Comparison of ENCODE assay signal across 8 cellular contexts in genomic region chr17:82065638-82066303, GRCh38. TPM values are rescaled to one million over a fixed set of nuclear protein-coding genes. Genes with fewer than 3 reads are reported as not detected.
DNase-seq lines count a peak whose midpoint lies in the region; ATAC-seq, FAIRE-seq and TF ChIP-seq lines count a peak whose summit lies in the region.

Gene DUS1L, minus strand, starts transcription at chr17:82065804. Its CDS starts 745 bp downstream, at chr17:82065059.

- H3K4me3 ChIP-seq in cardiac fibroblast (replicated peaks in 1 of 2; ENCODE audit: low read depth in 2 of 2, low read length in 2 of 2), result peak within 1 kb of the TSS; percentile 78 to 86
- H3K4me3 ChIP-seq in kidney (ENCODE audit: low read length in 2 of 2), result peak within 1 kb of the TSS; percentile 60 to 67

- peaks cover 11 to 18% of the 10 kb centered on the region in 2 donors for H3K4me1 ChIP-seq in kidney (ENCODE audit: control insufficient read depth in 1 of 2, insufficient read depth in 1 of 2, low read depth in 1 of 2, low read length in 2 of 2)

- POLR2A ChIA-PET in WTC11 (lab: Charles Lee), result no interaction called here

- in situ Hi-C loops in KBM-7 (cut with MboI; ENCODE audit: low pct_unique_long_range_greater_than_20kb, low sequenced_read_pairs), result no loop called here

- H3K9me3 ChIP-seq in kidney (ENCODE audit: control insufficient read depth in 1 of 2, low read length in 2 of 2), result no peaks in the 10 kb centered on the region

- no peak for TF ChIP-seq CTCF in CD14-positive monocyte (IDR thresholded peaks at IDR 0.05)
- TF ChIP-seq CTCF in WTC11 (IDR thresholded peaks at IDR 0.05), result no peak
- no peak for TF ChIP-seq CTCF in cardiac fibroblast (IDR thresholded peaks at IDR 0.05; ENCODE audit: low read depth, low read length)
- TF ChIP-seq CTCF in kidney (IDR thresholded peaks at IDR 0.05; ENCODE audit: borderline replicate concordance, extremely low read depth, insufficient read depth), result peak; percentile 15

- H3K4me3 Mint-ChIP-seq in CD14-positive monocyte (peak within 1 kb of the TSS; percentile 80 to 81), WTC11 (peak within 1 kb of the TSS; percentile 74)

- peaks cover 2 to 14% of the 10 kb centered on the region in 2 donors for H3K36me3 ChIP-seq in kidney (ENCODE audit: control insufficient read depth in 1 of 2, insufficient read depth in 2 of 2, low read length in 2 of 2)

- peak within 1 kb of the TSS; percentile 81 to 82 for H3K27ac ChIP-seq in kidney (ENCODE audit: low read depth in 2 of 2, low read length in 2 of 2)

- ATAC-seq in GM19324 (IDR thresholded peaks at IDR 0.05; ENCODE audit: low FRiP score, unreplicated experiment) (peak; percentile 77), WTC11 (peak; percentile 78), HG03196 (IDR thresholded peaks at IDR 0.05; ENCODE audit: unreplicated experiment) (no peak)

- H3K9me3 Mint-ChIP-seq in CD14-positive monocyte (peaks cover 0 to 2% (median 0%) of the 10 kb centered on the region in 7 donors), WTC11 (no peaks in the 10 kb centered on the region)

- CTCF ChIA-PET in WTC11 (lab: Charles Lee), result interaction anchor here (1.0 to 3.4 kb wide), 4 partner anchors 11 to 88 kb away, joined by 3 to 9 read pairs (median 6); no protein-coding TSS in a partner anchor

- H3K27ac Mint-ChIP-seq in CD14-positive monocyte (peak within 1 kb of the TSS in 6 of 7 donors; percentile 68 to 91 (median 86)), WTC11 (no peak within 1 kb of the TSS)

- H3K27me3 Mint-ChIP-seq in CD14-positive monocyte (ENCODE audit: low read depth in 3 of 3) (no peaks in the 10 kb centered on the region), WTC11 (ENCODE audit: low read depth) (peaks cover 2% of the 10 kb centered on the region; the same call in 1 of the 2 replicates)

- H3K9ac ChIP-seq in kidney (ENCODE audit: low read length in 2 of 2), result peak within 1 kb of the TSS; percentile 77

- no peak for DNase-seq in CD14-positive monocyte (ENCODE audit: low spot score)
- peak; percentile 45 for DNase-seq in KBM-7
- peak; percentile 60 for DNase-seq in WTC11 (ENCODE audit: low spot score)
- peak; percentile 54 to 67 for DNase-seq in cardiac fibroblast (ENCODE audit: low read depth in 2 of 2)
- DNase-seq in kidney, result peak; percentile 91
- peak; percentile 77 for DNase-seq in stimulated activated CD4-positive, alpha-beta T cell treated with anti-CD3 and anti-CD28 coated beads, Interleukin-15, amount 100 ng/mL, for 24 hours

- H3K36me3 Mint-ChIP-seq in CD14-positive monocyte (peaks cover 9 to 13% of the 10 kb centered on the region in 2 donors), WTC11 (no peaks in the 10 kb centered on the region)

- intact Hi-C loops in CD14-positive monocyte (cut with micrococcal nuclease), result loop anchor here in 1 of 2 donors (1.0 kb wide), 1 partner anchor 33 kb away; the partner anchor contains the start of gene FASN
- intact Hi-C loops in kidney (cut with DNase I), result no loop called here

- H3K4me1 Mint-ChIP-seq in CD14-positive monocyte (peaks cover 22% of the 10 kb centered on the region), WTC11 (0 out of 2 replicates have a peak, but pooled peaks cover 2% of the 10 kb centered on the region)

- FAIRE-seq in kidney (lab: Jason Lieb, UNC), result no peak

TF ChIP-seq in WTC11, 78 proteins besides CTCF, POLR2A, EP300 and RAD21 (continues in another document):
- TF ChIP-seq NR2C2 (CRISPR knock-in tag; IDR thresholded peaks at IDR 0.05) (peak; percentile 98), ZNF532 (CRISPR knock-in tag; IDR thresholded peaks at IDR 0.05; ENCODE audit: borderline replicate concordance) (no peak), ZNF219 (CRISPR knock-in tag; IDR thresholded peaks at IDR 0.05; ENCODE audit: borderline replicate concordance) (no peak), ZNF671 (CRISPR knock-in tag; IDR thresholded peaks at IDR 0.05) (no peak), GABPB1 (CRISPR knock-in tag; IDR thresholded peaks at IDR 0.05) (peak; percentile 90), ATF3 (CRISPR knock-in tag; conservative IDR thresholded peaks at IDR 0.05) (no peak), EMX1 (CRISPR knock-in tag; IDR thresholded peaks at IDR 0.05) (no peak), TCF7 (CRISPR knock-in tag; IDR thresholded peaks at IDR 0.05; ENCODE audit: low read depth) (no peak), PREB (CRISPR knock-in tag; IDR thresholded peaks at IDR 0.05; ENCODE audit: borderline replicate concordance) (no peak), FOXP1 (CRISPR knock-in tag; IDR thresholded peaks at IDR 0.05; ENCODE audit: borderline replicate concordance) (peak; percentile 87; the same call in 1 of the 2 replicates), HMGXB4 (CRISPR knock-in tag; IDR thresholded peaks at IDR 0.05) (peak; percentile 81; the same call in 1 of the 2 replicates), ATF6 (CRISPR knock-in tag; IDR thresholded peaks at IDR 0.05) (no peak), ATF1 (CRISPR knock-in tag; IDR thresholded peaks at IDR 0.05) (no peak), FOXK1 (CRISPR knock-in tag; IDR thresholded peaks at IDR 0.05) (peak; percentile 91), CBFB (CRISPR knock-in tag; IDR thresholded peaks at IDR 0.05; ENCODE audit: low read depth) (no peak)

RNA-seq across cellular contexts. Expression of gene DUS1L, which starts in this region (rescaled TPM):
- polyA plus RNA-seq in CD14-positive monocyte (10 to 100 TPM; 23.9 to 47.6 TPM), kidney (ENCODE audit: insufficient read depth, low read depth, low replicate concordance) (102 TPM)
- total RNA-seq in WTC11 (2021) (99.6 to 120 TPM (median 106 TPM) in 3 replicates), kidney (84.8 TPM)
